In genomic region chr1:175920401-175920800, GRCh38 we compare ENCODE assay signal across 21 cellular contexts.
"Had no signal": no experiment of that assay in that cellular context is flagged by ENCODE, and none has a peak within 500 bp of the region (broad histone marks: within the 10 kb centered on the region; RNA-seq: fewer than 3 reads in every experiment).

No MANE protein-coding gene starts in this region.

- H3K27ac ChIP-seq: esophagus squamous epithelium, pancreas, right lobe of liver, stomach, thyroid gland had no signal

- H3K9me3 Mint-ChIP-seq: natural killer cell had no signal

- H3K27me3 Mint-ChIP-seq: effector memory CD8-positive, alpha-beta T cell; memory B cell had no signal

- H3K27ac Mint-ChIP-seq: effector memory CD8-positive, alpha-beta T cell; immature natural killer cell; memory B cell; natural killer cell; stimulated activated effector memory CD8-positive, alpha-beta T cell treated with anti-CD3 and anti-CD28 coated beads, Interleukin-12 subunit alpha, Interleukin-12 subunit beta, amount 100 ng/mL, for 72 hours had no signal

- H3K4me1 Mint-ChIP-seq: immature natural killer cell; memory B cell; natural killer cell; stimulated activated effector memory CD8-positive, alpha-beta T cell treated with anti-CD3 and anti-CD28 coated beads, Interleukin-12 subunit alpha, Interleukin-12 subunit beta, amount 100 ng/mL, for 72 hours had no signal

- H3K36me3 Mint-ChIP-seq: stimulated activated effector memory CD8-positive, alpha-beta T cell treated with anti-CD3 and anti-CD28 coated beads, Interleukin-12 subunit alpha, Interleukin-12 subunit beta, amount 100 ng/mL, for 72 hours had no signal

- H3K4me3 ChIP-seq: esophagus squamous epithelium, lung, pancreas, right lobe of liver, stomach, thyroid gland had no signal

- H3K27me3 ChIP-seq: esophagus squamous epithelium, pancreas, right lobe of liver, stomach, thyroid gland had no signal

- H3K36me3 ChIP-seq: esophagus squamous epithelium, pancreas, right lobe of liver, thyroid gland had no signal

- H3K4me1 ChIP-seq: esophagus squamous epithelium, pancreas, right lobe of liver, stomach, thyroid gland had no signal

- H3K9me3 ChIP-seq: esophagus squamous epithelium, pancreas, right lobe of liver, stomach, thyroid gland had no signal

- DNase-seq: cortex of kidney; effector memory CD8-positive, alpha-beta T cell; erythroblast; esophagus squamous epithelium; hypothalamus; immature natural killer cell; natural killer cell; occipital lobe; pancreas; right lobe of liver; small intestine; stimulated activated CD4-positive, alpha-beta T cell treated with anti-CD3 and anti-CD28 coated beads, Interleukin-12 subunit alpha, Interleukin-12 subunit beta, amount 100 ng/mL, for 4 hours; stimulated activated CD4-positive, alpha-beta T cell treated with anti-CD3 and anti-CD28 coated beads, Interleukin-1b, Interleukin-23, amount 100 ng/mL, for 48 hours; stimulated activated CD4-positive, alpha-beta T cell treated with anti-CD3 and anti-CD28 coated beads, Interleukin-4, amount 100 ng/mL, for 1 hour; stimulated activated naive CD4-positive, alpha-beta T cell treated with Interleukin-2 at 50 U/mL for 16 hours; stomach; thyroid gland had no signal

- ATAC-seq: effector memory CD8-positive, alpha-beta T cell; left lobe of liver; natural killer cell; pancreas; right lobe of liver; stimulated activated effector memory CD8-positive, alpha-beta T cell treated with anti-CD3 and anti-CD28 coated beads, Interleukin-12 subunit alpha, Interleukin-12 subunit beta, amount 100 ng/mL, for 72 hours had no signal

- H3K4me3 Mint-ChIP-seq: effector memory CD8-positive, alpha-beta T cell; immature natural killer cell; memory B cell; natural killer cell; stimulated activated effector memory CD8-positive, alpha-beta T cell treated with anti-CD3 and anti-CD28 coated beads, Interleukin-12 subunit alpha, Interleukin-12 subunit beta, amount 100 ng/mL, for 72 hours had no signal
